In the genomic region with DNA sequence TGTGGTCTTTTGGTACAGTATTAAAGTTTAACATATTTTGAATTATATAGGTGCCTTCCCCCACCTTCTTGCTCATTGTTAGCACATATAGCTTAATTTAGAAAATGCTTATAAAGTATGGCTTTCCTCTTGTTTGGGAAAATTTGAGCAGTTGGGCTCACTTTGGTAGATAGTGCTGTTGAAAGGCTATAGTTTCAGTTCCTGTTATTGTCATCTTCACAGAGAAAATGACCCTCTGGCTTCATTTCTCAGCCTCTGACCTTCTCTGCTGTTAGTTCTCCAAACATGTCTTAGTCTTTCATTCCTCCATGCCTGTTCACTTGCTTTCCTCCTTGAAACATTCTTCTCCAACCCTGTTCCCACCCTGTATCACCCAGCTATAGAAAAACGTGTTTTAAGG, we compare ENCODE assay signal across 14 cellular contexts.
DNase-seq lines count a peak whose midpoint lies in the region; ATAC-seq and TF ChIP-seq lines count a peak whose summit lies in the region.
"Had no signal": no experiment of that assay in that cellular context is flagged by ENCODE, and none has a peak within 500 bp of the region (broad histone marks: within the 10 kb centered on the region; RNA-seq: fewer than 3 reads in every experiment).

No MANE protein-coding gene starts in this region.

- H3K9ac ChIP-seq in KMS-11, result no peak overlapping the region

- H3K36me3 ChIP-seq in KMS-11 (ENCODE audit: insufficient read depth), result no peaks in the 10 kb centered on the region
- H3K36me3 ChIP-seq: SJCRH30 had no signal

- no peaks in the 10 kb centered on the region for H3K79me2 ChIP-seq in KMS-11 (ENCODE audit: insufficient read depth, low read depth)

- peak; percentile 26 for DNase-seq in GM10248 (ENCODE audit: extremely low spot score)
- no peak for DNase-seq in globus pallidus (ENCODE audit: low spot score)
- no peak for DNase-seq in germinal center (ENCODE audit: low spot score)
- no peak for DNase-seq in SK-N-DZ (ENCODE audit: low spot score)
- no peak for DNase-seq in LoVo (ENCODE audit: low spot score)
- DNase-seq: activated CD4-positive, alpha-beta T cell treated with anti-CD3 and anti-CD28 coated beads, Interleukin-2, amount 50 U/mL, for 1 hour; activated naive CD8-positive, alpha-beta T cell treated with anti-CD3 and anti-CD28 coated beads, Interleukin-2, amount 10 ng/mL, durations not matched to agents 7 days and 5 days; NCI-H187 treated with DMSO at 0.1 percent for 48 hours; SJCRH30 had no signal

- TF ChIP-seq CTCF in GM10248 (IDR thresholded peaks at IDR 0.05; ENCODE audit: control extremely low read depth, extremely low read depth, low read depth, missing control alignments), result no peak
- no peak for TF ChIP-seq CTCF in KMS-11 (conservative IDR thresholded peaks at IDR 0.05; ENCODE audit: low read depth, low read length)

- no peak overlapping the region for H3K27ac ChIP-seq in KMS-11
- H3K27ac ChIP-seq: SJCRH30 had no signal

- no peaks in the 10 kb centered on the region for H3K27me3 ChIP-seq in KMS-11 (ENCODE audit: insufficient read depth, low read depth)
- H3K27me3 ChIP-seq: SJCRH30 had no signal

- no peak overlapping the region for H2AFZ ChIP-seq in KMS-11 (ENCODE audit: low read depth)

- H3K4me1 ChIP-seq in KMS-11 (ENCODE audit: low read depth, poor library complexity, severe bottlenecking), result peaks cover 18% of the 10 kb centered on the region
- H3K4me1 ChIP-seq: SJCRH30 had no signal

- POLR2A ChIA-PET in GM10248 (lab: Yijun Ruan, JAX), result no interaction called here

- H3K4me3 ChIP-seq in KMS-11 (IDR thresholded peaks at IDR 0.05; ENCODE audit: insufficient read depth, low read depth, low read length), result no peak overlapping the region
- H3K4me3 ChIP-seq: SJCRH30, smooth muscle cell had no signal

- ATAC-seq in GM19397 (IDR thresholded peaks at IDR 0.05; ENCODE audit: unreplicated experiment), result peak; percentile 61
- ATAC-seq in HG02870 (IDR thresholded peaks at IDR 0.05; ENCODE audit: unreplicated experiment), result peak; percentile 95
- ATAC-seq: stimulated activated effector memory CD8-positive, alpha-beta T cell treated with anti-CD3 and anti-CD28 coated beads, Interleukin-12 subunit alpha, Interleukin-12 subunit beta, amount 100 ng/mL, for 72 hours had no signal

- CTCF ChIA-PET in GM10248 (lab: Yijun Ruan, JAX), result interaction anchor here (1.0 to 3.8 kb wide), 2 partner anchors 14 to 18 kb away, joined by 3 to 19 read pairs; no protein-coding TSS in a partner anchor

- H4K20me1 ChIP-seq in KMS-11 (ENCODE audit: insufficient read depth), result no peaks in the 10 kb centered on the region

- H3K4me2 ChIP-seq in KMS-11, result peak overlapping the region; percentile 14; the same call in 1 of the 2 replicates
- H3K4me2 ChIP-seq: smooth muscle cell had no signal
